ENCODE assay signal across 8 cellular contexts in the genomic region with DNA sequence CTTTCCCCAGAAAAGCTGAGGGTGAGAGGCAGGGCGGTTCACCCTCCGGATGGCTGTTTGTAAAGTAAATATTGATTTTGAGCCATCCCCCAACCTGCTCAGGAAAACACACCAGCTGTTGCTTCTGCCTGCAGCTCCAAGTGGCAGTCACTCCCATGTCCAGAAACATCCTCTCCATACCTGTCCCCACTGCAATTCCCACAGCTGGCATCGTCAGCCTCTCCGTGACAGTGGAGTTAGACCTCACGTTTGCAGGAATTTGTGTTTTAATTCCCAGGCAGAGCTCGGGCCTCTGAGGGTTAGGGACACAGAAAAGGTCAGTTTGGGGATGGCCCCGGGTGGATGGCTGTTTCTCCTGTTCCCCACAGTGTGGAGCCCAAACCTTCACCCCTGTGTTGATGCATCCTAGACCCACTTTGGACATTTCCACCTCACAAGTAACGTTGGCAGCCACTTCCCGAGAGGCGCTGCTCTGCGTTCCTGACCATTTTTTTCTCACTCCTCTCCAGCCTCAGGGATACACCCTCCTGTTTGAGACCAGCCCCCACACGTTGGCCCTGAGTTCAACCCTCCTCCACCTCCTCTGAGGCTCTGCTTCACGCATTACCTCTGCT. TPM values are rescaled to one million over a fixed set of nuclear protein-coding genes. Genes with fewer than 3 reads are reported as not detected.
DNase-seq lines count a peak whose midpoint lies in the region; ATAC-seq and TF ChIP-seq lines count a peak whose summit lies in the region.

No MANE protein-coding gene starts in this region.

- WGBS in gastroesophageal sphincter (ENCODE audit: low coverage in 1 of 2), 2 donors: 0 to 34% methylated on average over 2 to 10 of the region's 13 CpGs

- CTCF ChIA-PET in HEK293 (lab: Yijun Ruan, JAX): interaction anchor here (0.6 to 1.2 kb wide), 3 partner anchors 146 to 421 kb away, joined by 3 to 4 read pairs (median 4); no protein-coding TSS in a partner anchor

- no peak overlapping the region for H3K4me3 ChIP-seq in HEK293 (ENCODE audit: low read depth, low read length)
- no peak overlapping the region for H3K4me3 ChIP-seq in gastroesophageal sphincter
- H3K4me3 ChIP-seq in rectal smooth muscle tissue (ENCODE audit: low read length): peak overlapping the region; percentile 22
- no peak overlapping the region for H3K4me3 ChIP-seq in BE2C (ENCODE audit: low read depth, low read length)

- H3K27me3 ChIP-seq in gastroesophageal sphincter: no peaks in the 10 kb centered on the region
- no peaks in the 10 kb centered on the region for H3K27me3 ChIP-seq in rectal smooth muscle tissue (ENCODE audit: control insufficient read depth, insufficient read depth, low read length)
- no peaks in the 10 kb centered on the region for H3K27me3 ChIP-seq in BE2C

- ATAC-seq in gastroesophageal sphincter: peak; percentile 19
- ATAC-seq in GM21526 (IDR thresholded peaks at IDR 0.05; ENCODE audit: low FRiP score, unreplicated experiment): no peak
- ATAC-seq in HG03565 (IDR thresholded peaks at IDR 0.05; ENCODE audit: unreplicated experiment): no peak

- H3K4me1 ChIP-seq in HEK293 (ENCODE audit: control insufficient read depth, insufficient read depth, low read length) (peaks cover 29% of the 10 kb centered on the region), gastroesophageal sphincter (peaks cover 24 to 49% (median 33%) of the 10 kb centered on the region in 3 donors), rectal smooth muscle tissue (ENCODE audit: control insufficient read depth, insufficient read depth, low read length) (peaks cover 25% of the 10 kb centered on the region), BE2C (no peaks in the 10 kb centered on the region)

- H3K27ac ChIP-seq in HEK293 (ENCODE audit: extremely low read depth, low read depth, low read length) (peak overlapping the region; percentile 48; the same call in 1 of the 2 replicates), gastroesophageal sphincter (peak overlapping the region; percentile 77 to 91 (median 88)), rectal smooth muscle tissue (ENCODE audit: low read depth, low read length) (peak overlapping the region; percentile 62)

- H3K9me3 ChIP-seq in HEK293 (ENCODE audit: control insufficient read depth, insufficient read depth, low read depth, low read length) (no peaks in the 10 kb centered on the region), gastroesophageal sphincter (no peaks in the 10 kb centered on the region), BE2C (no peaks in the 10 kb centered on the region)

- H3K9ac ChIP-seq in rectal smooth muscle tissue (ENCODE audit: low read length): no peak overlapping the region

- no peak for TF ChIP-seq EP300 in gastroesophageal sphincter (IDR thresholded peaks at IDR 0.05)

- DNase-seq in NCI-H526 (lab: John Stamatoyannopoulos, UW): peak; percentile 74 to 88
- no peak for DNase-seq in BE2C
- DNase-seq in activated CD8-positive, alpha-beta memory T cell treated with anti-CD3 and anti-CD28 coated beads, Interleukin-2, amount 50 U/mL, for 4 hours: no peak

- H3K36me3 ChIP-seq in HEK293 (ENCODE audit: control insufficient read depth in 2 of 2, insufficient read depth in 1 of 2, low read length in 2 of 2) (no peaks in the 10 kb centered on the region), gastroesophageal sphincter (no peaks in the 10 kb centered on the region), rectal smooth muscle tissue (ENCODE audit: control insufficient read depth, insufficient read depth, low read length) (no peaks in the 10 kb centered on the region), BE2C (no peaks in the 10 kb centered on the region)

- TF ChIP-seq CTCF in HEK293 (tag by site-specific recombination; IDR thresholded peaks at IDR 0.05) (peak; percentile 48; the same call in 1 of the 2 replicates), gastroesophageal sphincter (IDR thresholded peaks at IDR 0.05) (no peak), BE2C (IDR thresholded peaks at IDR 0.05; ENCODE audit: low read depth, low read length) (no peak)

- TF ChIP-seq POLR2A in gastroesophageal sphincter (IDR thresholded peaks at IDR 0.05): no peak

- POLR2A ChIA-PET in HEK293 (lab: Yijun Ruan, JAX): no interaction called here

TF ChIP-seq in HEK293, 187 proteins besides CTCF, POLR2A, EP300 and RAD21:
- TF ChIP-seq ZNF704 (tag by site-specific recombination; IDR thresholded peaks at IDR 0.05): no peak
- no peak for TF ChIP-seq ZNF670 (tag by site-specific recombination; IDR thresholded peaks at IDR 0.05; ENCODE audit: low read depth)
- TF ChIP-seq ZFHX2 (tag by site-specific recombination; conservative IDR thresholded peaks at IDR 0.05): 0 out of 2 replicates have a peak, but pooled peaks have one; percentile 22
- TF ChIP-seq ZFP37 (tag by site-specific recombination; IDR thresholded peaks at IDR 0.05): no peak
- TF ChIP-seq SCRT2 (tag by site-specific recombination; IDR thresholded peaks at IDR 0.05): peak; percentile 93
- peak; percentile 27; the same call in 1 of the 2 replicates for TF ChIP-seq ZNF18 (tag by site-specific recombination; IDR thresholded peaks at IDR 0.05)
- TF ChIP-seq ZNF175 (tag by site-specific recombination; IDR thresholded peaks at IDR 0.05): no peak
- TF ChIP-seq SP7 (tag by site-specific recombination; IDR thresholded peaks at IDR 0.05): no peak
- peak; percentile 18; the same call in 1 of the 2 replicates for TF ChIP-seq SCRT1 (tag by site-specific recombination; IDR thresholded peaks at IDR 0.05; ENCODE audit: borderline replicate concordance)
- TF ChIP-seq ZNF311 (tag by site-specific recombination; IDR thresholded peaks at IDR 0.05; ENCODE audit: borderline replicate concordance): no peak
- TF ChIP-seq ZNF16 (tag by site-specific recombination; IDR thresholded peaks at IDR 0.05; ENCODE audit: low read depth): no peak
- TF ChIP-seq TCF7L2 (IDR thresholded peaks at IDR 0.05; ENCODE audit: borderline replicate concordance, low read depth, low read length): no peak
- TF ChIP-seq ZNF510 (tag by site-specific recombination; IDR thresholded peaks at IDR 0.05; ENCODE audit: insufficient replicate concordance): no peak
- peak; percentile 69; the same call in 1 of the 2 replicates for TF ChIP-seq WT1 (tag by site-specific recombination; IDR thresholded peaks at IDR 0.05)
- TF ChIP-seq GLIS1 (tag by site-specific recombination; IDR thresholded peaks at IDR 0.05): peak; percentile 65
- no peak for TF ChIP-seq ZIC2 (tag by site-specific recombination; IDR thresholded peaks at IDR 0.05)
- TF ChIP-seq ZNF341 (tag by site-specific recombination; IDR thresholded peaks at IDR 0.05; ENCODE audit: low read depth): peak; percentile 84
- TF ChIP-seq ZNF23 (tag by site-specific recombination; IDR thresholded peaks at IDR 0.05; ENCODE audit: borderline replicate concordance): no peak
- no peak for TF ChIP-seq MEIS1 (CRISPR knock-in tag; IDR thresholded peaks at IDR 0.05; ENCODE audit: borderline replicate concordance)
- TF ChIP-seq ZNF701 (tag by site-specific recombination; IDR thresholded peaks at IDR 0.05): no peak
- TF ChIP-seq ZBTB17 (tag by site-specific recombination; IDR thresholded peaks at IDR 0.05): peak; percentile 73
- TF ChIP-seq ZNF654 (tag by site-specific recombination; IDR thresholded peaks at IDR 0.05; ENCODE audit: low read depth): no peak
- TF ChIP-seq EGR2 (tag by site-specific recombination; IDR thresholded peaks at IDR 0.05; ENCODE audit: low read depth): 0 out of 2 replicates have a peak, but pooled peaks have one; percentile 12
- TF ChIP-seq ZNF837 (tag by site-specific recombination; IDR thresholded peaks at IDR 0.05): no peak
- no peak for TF ChIP-seq ZNF223 (tag by site-specific recombination; IDR thresholded peaks at IDR 0.05)
- TF ChIP-seq SALL2 (tag by site-specific recombination; IDR thresholded peaks at IDR 0.05; ENCODE audit: borderline replicate concordance): no peak
- TF ChIP-seq ZNF138 (tag by site-specific recombination; IDR thresholded peaks at IDR 0.05; ENCODE audit: borderline replicate concordance): no peak
- TF ChIP-seq HOXD13 (CRISPR knock-in tag; IDR thresholded peaks at IDR 0.05; ENCODE audit: borderline replicate concordance): no peak
TF ChIP-seq in HEK293: peak in this region for 9.

RNA-seq across cellular contexts. Expression of gene FAM174B, which starts 11.8 kb away (rescaled TPM):
- total RNA-seq in gastroesophageal sphincter: 10 to 100 TPM in 3 of 4 donors, 1 to 10 TPM in 1; 9.2 to 15.5 (median 13.3) TPM
- polyA plus RNA-seq in BE2C (2012; ENCODE audit: insufficient read depth, insufficient read length, low read depth): 4.3 TPM

Comparison
In these comparisons a context has a peak if more than half of its experiments do, and no peak if none do; other contexts are left out.
1. DNase-seq: peak in NCI-H526 (2 of 2); none in BE2C (single experiment) and activated CD8-positive, alpha-beta memory T cell treated with anti-CD3 and anti-CD28 coated beads, Interleukin-2, amount 50 U/mL, for 4 hours (single experiment).
2. Peak in every context shown above with its lines, with median percentiles within 50 percentile points of each other: H3K27ac ChIP-seq.